ENCODE assay signal across 8 cellular contexts in genomic region chr6:117264487-117265424, GRCh38. TPM values are rescaled to one million over a fixed set of nuclear protein-coding genes. Genes with fewer than 3 reads are reported as not detected.
DNase-seq lines count a peak whose midpoint lies in the region; ATAC-seq lines count a peak whose summit lies in the region.
"Had no signal": no experiment of that assay in that cellular context is flagged by ENCODE, and none has a peak within 500 bp of the region (broad histone marks: within the 10 kb centered on the region; RNA-seq: fewer than 3 reads in every experiment).

No MANE protein-coding gene starts in this region.

- ATAC-seq in GM18909 (IDR thresholded peaks at IDR 0.05; ENCODE audit: poor library complexity, unreplicated experiment): peak; percentile 68
- peak; percentile 53 for ATAC-seq in HG03045 (IDR thresholded peaks at IDR 0.05; ENCODE audit: unreplicated experiment)
- peak; percentile 56 to 92 for ATAC-seq in activated naive CD4-positive, alpha-beta T cell treated with anti-CD3 and anti-CD28 coated beads, Interleukin-2, amount 50 U/mL, for 72 hours
- peak; percentile 37 for ATAC-seq in stimulated activated naive CD8-positive, alpha-beta T cell treated with anti-CD3 and anti-CD28 coated beads, Interleukin-15, Interleukin-2, amounts not matched to agents 100 U/mL and 50 U/mL, for 24 hours

- peak in 1 of 2 donors; percentile 10 for DNase-seq in activated naive CD4-positive, alpha-beta T cell treated with anti-CD3 and anti-CD28 coated beads, Interleukin-2, amount 50 U/mL, for 72 hours (ENCODE audit: low spot score in 2 of 2)
- DNase-seq in stimulated activated naive CD8-positive, alpha-beta T cell treated with anti-CD3 and anti-CD28 coated beads, Interleukin-15, Interleukin-2, amounts not matched to agents 100 U/mL and 50 U/mL, for 24 hours: no peak
- DNase-seq in NCI-H446 treated with DMSO at 0.1 percent for 48 hours (lab: John Stamatoyannopoulos, UW): no peak
- DNase-seq in hippocampal formation (lab: John Stamatoyannopoulos, UW): no peak

- H3K27ac Mint-ChIP-seq in activated naive CD4-positive, alpha-beta T cell treated with anti-CD3 and anti-CD28 coated beads, Interleukin-2, amount 50 U/mL, for 72 hours: no peak overlapping the region

- H3K9me3 ChIP-seq in iPS-18c (ENCODE audit: control insufficient read depth, insufficient read depth, low read length): no peaks in the 10 kb centered on the region

- peak overlapping the region; percentile 58 for H3K4me3 ChIP-seq in iPS-18c (ENCODE audit: insufficient read depth, low read depth, low read length)

- peaks cover 0 to 18% of the 10 kb centered on the region in 2 donors for H3K36me3 Mint-ChIP-seq in activated naive CD4-positive, alpha-beta T cell treated with anti-CD3 and anti-CD28 coated beads, Interleukin-2, amount 50 U/mL, for 72 hours

- no peaks in the 10 kb centered on the region for H3K9me3 Mint-ChIP-seq in activated naive CD4-positive, alpha-beta T cell treated with anti-CD3 and anti-CD28 coated beads, Interleukin-2, amount 50 U/mL, for 72 hours

RNA-seq across cellular contexts. Expression of gene VGLL2, which starts 0.6 kb away (rescaled TPM):
- total RNA-seq in activated naive CD4-positive, alpha-beta T cell treated with anti-CD3 and anti-CD28 coated beads, Interleukin-2, amount 50 U/mL, for 72 hours: not detected
- total RNA-seq: T-helper 2 cell treated with Interferon-gamma antibody and Interleukin-4, amounts not matched to agents 100 ng/mL and 5 ng/mL, for 36 hours had no signal
